In genomic region chr13:30493670-30494381, GRCh38 we compare ENCODE assay signal across 19 cellular contexts.
"Had no signal": no experiment of that assay in that cellular context is flagged by ENCODE, and none has a peak within 500 bp of the region (broad histone marks: within the 10 kb centered on the region; RNA-seq: fewer than 3 reads in every experiment).

No MANE protein-coding gene starts in this region.

- ATAC-seq: activated T-cell treated with anti-CD3 and anti-CD28 coated beads, Interleukin-2, amount 50 U/mL, for 72 hours; naive thymus-derived CD4-positive, alpha-beta T cell; psoas muscle; right cardiac atrium had no signal

- H3K27me3 ChIP-seq: ascending aorta, breast epithelium, suprapubic skin, transverse colon, vagina had no signal

- H3K27ac Mint-ChIP-seq: activated naive CD4-positive, alpha-beta T cell treated with anti-CD3 and anti-CD28 coated beads, Interleukin-2, amount 50 U/mL, for 24 hours; activated T-cell treated with anti-CD3 and anti-CD28 coated beads, Interleukin-2, amount 50 U/mL, for 72 hours; stimulated activated naive CD8-positive, alpha-beta T cell treated with anti-CD3 and anti-CD28 coated beads, Interleukin-15, Interleukin-2, amounts not matched to agents 100 ng/mL and 50 ng/mL, for 24 hours had no signal

- H3K36me3 ChIP-seq: ascending aorta, breast epithelium, suprapubic skin, transverse colon, vagina had no signal

- H3K9me3 Mint-ChIP-seq: activated naive CD4-positive, alpha-beta T cell treated with anti-CD3 and anti-CD28 coated beads, Interleukin-2, amount 50 U/mL, for 24 hours; activated T-cell treated with anti-CD3 and anti-CD28 coated beads, Interleukin-2, amount 50 U/mL, for 72 hours; naive thymus-derived CD4-positive, alpha-beta T cell; stimulated activated naive CD8-positive, alpha-beta T cell treated with anti-CD3 and anti-CD28 coated beads, Interleukin-15, Interleukin-2, amounts not matched to agents 100 ng/mL and 50 ng/mL, for 24 hours had no signal

- DNase-seq: activated effector memory CD4-positive, alpha-beta T cell treated with anti-CD3 and anti-CD28 coated beads, Interleukin-2, amount 50 U/mL, for 16 hours; activated T-cell treated with anti-CD3 and anti-CD28 coated beads, Interleukin-2, amount 50 U/mL, for 72 hours; cortex of kidney; kidney glomerular epithelial cell; mesendoderm; naive thymus-derived CD4-positive, alpha-beta T cell; psoas muscle; right cardiac atrium; small intestine; stimulated activated CD4-positive, alpha-beta T cell treated with anti-CD3 and anti-CD28 coated beads, Interleukin-15, amount 100 ng/mL, for 24 hours; stimulated activated CD4-positive, alpha-beta T cell treated with anti-CD3 and anti-CD28 coated beads, Interleukin-2, amount 100 ng/mL, for 48 hours; T1000; transverse colon had no signal

- H3K36me3 Mint-ChIP-seq: activated naive CD4-positive, alpha-beta T cell treated with anti-CD3 and anti-CD28 coated beads, Interleukin-2, amount 50 U/mL, for 24 hours; naive thymus-derived CD4-positive, alpha-beta T cell had no signal

- H3K4me3 Mint-ChIP-seq: activated naive CD4-positive, alpha-beta T cell treated with anti-CD3 and anti-CD28 coated beads, Interleukin-2, amount 50 U/mL, for 24 hours; activated T-cell treated with anti-CD3 and anti-CD28 coated beads, Interleukin-2, amount 50 U/mL, for 72 hours; naive thymus-derived CD4-positive, alpha-beta T cell; stimulated activated naive CD8-positive, alpha-beta T cell treated with anti-CD3 and anti-CD28 coated beads, Interleukin-15, Interleukin-2, amounts not matched to agents 100 ng/mL and 50 ng/mL, for 24 hours had no signal

- H3K27me3 Mint-ChIP-seq: activated naive CD4-positive, alpha-beta T cell treated with anti-CD3 and anti-CD28 coated beads, Interleukin-2, amount 50 U/mL, for 24 hours; naive thymus-derived CD4-positive, alpha-beta T cell; stimulated activated naive CD8-positive, alpha-beta T cell treated with anti-CD3 and anti-CD28 coated beads, Interleukin-15, Interleukin-2, amounts not matched to agents 100 ng/mL and 50 ng/mL, for 24 hours had no signal

- H3K4me1 Mint-ChIP-seq: activated naive CD4-positive, alpha-beta T cell treated with anti-CD3 and anti-CD28 coated beads, Interleukin-2, amount 50 U/mL, for 24 hours; naive thymus-derived CD4-positive, alpha-beta T cell had no signal

- H3K4me3 ChIP-seq: ascending aorta, breast epithelium, psoas muscle, suprapubic skin, transverse colon, vagina had no signal

- H3K27ac ChIP-seq: ascending aorta, breast epithelium, psoas muscle, suprapubic skin, transverse colon, vagina had no signal

- H3K9me3 ChIP-seq: ascending aorta, breast epithelium, psoas muscle, suprapubic skin, transverse colon, vagina had no signal

- H3K4me1 ChIP-seq: ascending aorta, breast epithelium, psoas muscle, suprapubic skin, transverse colon, vagina had no signal
